Comparison of ENCODE assay signal across 23 cellular contexts in genomic region chr1:107795994-107796393, GRCh38.
DNase-seq lines count a peak whose midpoint lies in the region; ATAC-seq and TF ChIP-seq lines count a peak whose summit lies in the region.
"Had no signal": no experiment of that assay in that cellular context is flagged by ENCODE, and none has a peak within 500 bp of the region (broad histone marks: within the 10 kb centered on the region; RNA-seq: fewer than 3 reads in every experiment).

No MANE protein-coding gene starts in this region.

- H3K4me3 Mint-ChIP-seq in natural killer cell (no peak overlapping the region), immature natural killer cell (no peak overlapping the region), nephron progenitor cell (no peak overlapping the region), Caco-2 (ENCODE audit: unreplicated experiment) (no peak overlapping the region)
- no peak overlapping the region for H3K4me3 Mint-ChIP-seq in natural killer cell treated with Interleukin-12 subunit alpha and Interleukin-12 subunit beta and Interleukin-15 and Interleukin-18, amount 100 ng/mL, for 72 hours
- H3K4me3 Mint-ChIP-seq: GM23338, T-cell had no signal

- H3K9me3 Mint-ChIP-seq in natural killer cell: no peaks in the 10 kb centered on the region
- H3K9me3 Mint-ChIP-seq in natural killer cell treated with Interleukin-12 subunit alpha and Interleukin-12 subunit beta and Interleukin-15 and Interleukin-18, amount 100 ng/mL, for 72 hours: no peaks in the 10 kb centered on the region
- H3K9me3 Mint-ChIP-seq in immature natural killer cell: no peaks in the 10 kb centered on the region
- peaks cover 8% of the 10 kb centered on the region for H3K9me3 Mint-ChIP-seq in nephron progenitor cell
- H3K9me3 Mint-ChIP-seq in Caco-2 (ENCODE audit: unreplicated experiment): no peaks in the 10 kb centered on the region

- POLR2A ChIA-PET in Caco-2 (lab: Charles Lee): no interaction called here

- H3K36me3 Mint-ChIP-seq in natural killer cell: no peaks in the 10 kb centered on the region
- no peaks in the 10 kb centered on the region for H3K36me3 Mint-ChIP-seq in natural killer cell treated with Interleukin-12 subunit alpha and Interleukin-12 subunit beta and Interleukin-15 and Interleukin-18, amount 100 ng/mL, for 72 hours
- H3K36me3 Mint-ChIP-seq in immature natural killer cell: peaks cover 0 to 2% (median 0%) of the 10 kb centered on the region in 3 donors
- H3K36me3 Mint-ChIP-seq in nephron progenitor cell (ENCODE audit: low read depth): no peaks in the 10 kb centered on the region
- H3K36me3 Mint-ChIP-seq in Caco-2 (ENCODE audit: insufficient read depth, unreplicated experiment): no peaks in the 10 kb centered on the region
- H3K36me3 Mint-ChIP-seq: T-cell had no signal

- H3K4me1 Mint-ChIP-seq in natural killer cell: peaks cover 42 to 43% of the 10 kb centered on the region in 2 donors
- H3K4me1 Mint-ChIP-seq in natural killer cell treated with Interleukin-12 subunit alpha and Interleukin-12 subunit beta and Interleukin-15 and Interleukin-18, amount 100 ng/mL, for 72 hours (ENCODE audit: low read depth in 2 of 2): peaks cover 19 to 26% of the 10 kb centered on the region in 2 donors
- peaks cover 43 to 55% of the 10 kb centered on the region in 2 donors for H3K4me1 Mint-ChIP-seq in immature natural killer cell
- H3K4me1 Mint-ChIP-seq in nephron progenitor cell: no peaks in the 10 kb centered on the region
- H3K4me1 Mint-ChIP-seq in Caco-2 (ENCODE audit: low read depth, unreplicated experiment): no peaks in the 10 kb centered on the region

- peak overlapping the region; percentile 26 to 62 for H3K27ac Mint-ChIP-seq in natural killer cell
- H3K27ac Mint-ChIP-seq in natural killer cell treated with Interleukin-12 subunit alpha and Interleukin-12 subunit beta and Interleukin-15 and Interleukin-18, amount 100 ng/mL, for 72 hours: peak overlapping the region in 1 of 2 donors; percentile 66
- H3K27ac Mint-ChIP-seq in immature natural killer cell: peak overlapping the region; percentile 6 to 70 (median 58)
- H3K27ac Mint-ChIP-seq in nephron progenitor cell: no peak overlapping the region
- H3K27ac Mint-ChIP-seq in Caco-2 (ENCODE audit: unreplicated experiment): no peak overlapping the region
- H3K27ac Mint-ChIP-seq: GM23338, T-cell had no signal

- no peaks in the 10 kb centered on the region for H3K27me3 ChIP-seq in Caco-2 (replicated peaks; ENCODE audit: control insufficient read depth, insufficient read depth, low read length)
- H3K27me3 ChIP-seq: gastroesophageal sphincter, pancreas, right lobe of liver, tibial nerve had no signal

- TF ChIP-seq CTCF in natural killer cell (IDR thresholded peaks at IDR 0.05) (no peak), nephron progenitor cell (IDR thresholded peaks at IDR 0.05) (no peak), Caco-2 (IDR thresholded peaks at IDR 0.05; ENCODE audit: insufficient read depth in 1 of 2, low read depth in 1 of 2, low read length in 1 of 2, severe bottlenecking in 1 of 2, unreplicated experiment in 1 of 2) (no peak)

- CTCF ChIA-PET in Caco-2 (lab: Charles Lee): interaction anchor here (0.6 kb wide), 1 partner anchor 36 kb away, joined by 3 read pairs; no protein-coding TSS in a partner anchor

- no TSS peak for BruUV-seq in Caco-2 (replicated peaks; lab: Mats Ljungman, UMichigan)

- no peak overlapping the region for H3K27ac ChIP-seq in caudate nucleus (ENCODE audit: low read depth, low read length)
- H3K27ac ChIP-seq: gastroesophageal sphincter, HL-60, pancreas, right lobe of liver, tibial nerve had no signal

- H3K9me3 ChIP-seq in Caco-2: no peaks in the 10 kb centered on the region
- H3K9me3 ChIP-seq: pancreas, right lobe of liver had no signal

- no peaks in the 10 kb centered on the region for H3K27me3 Mint-ChIP-seq in natural killer cell (ENCODE audit: low read depth in 2 of 2)
- no peaks in the 10 kb centered on the region for H3K27me3 Mint-ChIP-seq in natural killer cell treated with Interleukin-12 subunit alpha and Interleukin-12 subunit beta and Interleukin-15 and Interleukin-18, amount 100 ng/mL, for 72 hours
- peaks cover 0 to 2% (median 0%) of the 10 kb centered on the region in 3 donors for H3K27me3 Mint-ChIP-seq in immature natural killer cell (ENCODE audit: low read depth in 3 of 3)
- peaks cover 4% of the 10 kb centered on the region for H3K27me3 Mint-ChIP-seq in nephron progenitor cell (ENCODE audit: low read depth, poor library complexity)
- no peaks in the 10 kb centered on the region for H3K27me3 Mint-ChIP-seq in Caco-2 (ENCODE audit: insufficient read depth, unreplicated experiment)
- H3K27me3 Mint-ChIP-seq: T-cell had no signal

- H3K4me1 ChIP-seq in Caco-2: no peaks in the 10 kb centered on the region
- H3K4me1 ChIP-seq: gastroesophageal sphincter, pancreas, right lobe of liver, tibial nerve had no signal

- no peaks in the 10 kb centered on the region for H3K36me3 ChIP-seq in Caco-2 (ENCODE audit: control insufficient read depth, insufficient read depth, low read length)
- H3K36me3 ChIP-seq: gastroesophageal sphincter, pancreas, right lobe of liver, tibial nerve had no signal

- intact Hi-C loops in natural killer cell (cut with micrococcal nuclease): no loop called here
- intact Hi-C loops in Caco-2 (cut with micrococcal nuclease; ENCODE audit: unreplicated experiment): no loop called here

- no peak overlapping the region for H3K4me3 ChIP-seq in Caco-2 (ENCODE audit: low read depth, low read length)
- H3K4me3 ChIP-seq: gastroesophageal sphincter, GM23338, pancreas, right lobe of liver, tibial nerve had no signal

- ATAC-seq in natural killer cell: peak in 1 of 3 donors; percentile 60
- ATAC-seq in natural killer cell treated with Interleukin-12 subunit alpha and Interleukin-12 subunit beta and Interleukin-15 and Interleukin-18, amount 100 ng/mL, for 72 hours: no peak
- ATAC-seq: gastroesophageal sphincter, GM23338, pancreas, right lobe of liver, Right ventricle myocardium inferior had no signal

- no peak for DNase-seq in natural killer cell
- no peak for DNase-seq in natural killer cell treated with Interleukin-12 subunit alpha and Interleukin-12 subunit beta and Interleukin-15 and Interleukin-18, amount 100 ng/mL, for 72 hours (ENCODE audit: low spot score)
- peak; percentile 17 for DNase-seq in RPMI8226
- DNase-seq in immature natural killer cell: no peak
- DNase-seq in nephron progenitor cell: no peak
- DNase-seq in caudate nucleus (lab: John Stamatoyannopoulos, UW): no peak
- no peak for DNase-seq in Caco-2
- DNase-seq in NCI-H1417 (lab: John Stamatoyannopoulos, UW): no peak
- DNase-seq: activated CD8-positive, alpha-beta memory T cell treated with anti-CD3 and anti-CD28 coated beads for 24 hours; amniotic stem cell; central memory CD4-positive, alpha-beta T cell; IMR-90; NCI-H1930; NCI-H446; pancreas; right lobe of liver; stimulated activated naive CD4-positive, alpha-beta T cell had no signal

Comparison
In these comparisons a context has a peak if more than half of its experiments do, and no peak if none do; other contexts are left out.
1. H3K27ac Mint-ChIP-seq: peak in natural killer cell (2 of 2) and immature natural killer cell (6 of 6); none in nephron progenitor cell (single experiment) and Caco-2 (single experiment).